ENCODE assay signal across 27 cellular contexts in genomic region chr10:30248728-30249127, GRCh38.
"Had no signal": no experiment of that assay in that cellular context is flagged by ENCODE, and none has a peak within 500 bp of the region (broad histone marks: within the 10 kb centered on the region; RNA-seq: fewer than 3 reads in every experiment).

No MANE protein-coding gene starts in this region.

- ATAC-seq: stimulated activated effector memory CD8-positive, alpha-beta T cell treated with anti-CD3 and anti-CD28 coated beads, Interleukin-12 subunit alpha, Interleukin-12 subunit beta, amount 100 ng/mL, for 72 hours; stimulated activated memory B cell treated with anti-CD40 and anti-IgM and Interleukin-4, amounts not matched to agents 10 μg/mL and 1 μg/mL and 100 μg/mL, for 72 hours; stimulated activated naive B cell treated with anti-CD40 and anti-IgM and Interleukin-4, amounts not matched to agents 10 μg/mL and 1 μg/mL and 100 μg/mL, for 72 hours; stimulated activated naive CD8-positive, alpha-beta T cell treated with anti-CD3 and anti-CD28 coated beads, Interleukin-15, amount 100 ng/mL, for 72 hours; stimulated activated naive CD8-positive, alpha-beta T cell treated with anti-CD3 and anti-CD28 coated beads, Interleukin-15, Interleukin-2, amounts not matched to agents 100 U/mL and 50 U/mL, for 24 hours; upper lobe of right lung had no signal

- H3K4me3 Mint-ChIP-seq: stimulated activated effector memory CD8-positive, alpha-beta T cell treated with anti-CD3 and anti-CD28 coated beads, Interleukin-12 subunit alpha, Interleukin-12 subunit beta, amount 100 ng/mL, for 72 hours; stimulated activated memory B cell treated with anti-CD40 and anti-IgM and Interleukin-4, amounts not matched to agents 10 μg/mL and 1 μg/mL and 100 μg/mL, for 72 hours; stimulated activated naive B cell treated with anti-CD40 and anti-IgM and Interleukin-4, amounts not matched to agents 10 μg/mL and 1 μg/mL and 100 μg/mL, for 72 hours; stimulated activated naive CD8-positive, alpha-beta T cell treated with anti-CD3 and anti-CD28 coated beads, Interleukin-15, amount 100 ng/mL, for 72 hours; stimulated activated naive CD8-positive, alpha-beta T cell treated with anti-CD3 and anti-CD28 coated beads, Interleukin-15, Interleukin-2, amounts not matched to agents 100 ng/mL and 50 ng/mL, for 24 hours; type B pancreatic cell had no signal

- H3K9me3 ChIP-seq: suprapubic skin, testis, thoracic aorta, thyroid gland, transverse colon, upper lobe of left lung, upper lobe of right lung, uterus, vagina had no signal

- H3K36me3 Mint-ChIP-seq: stimulated activated effector memory CD8-positive, alpha-beta T cell treated with anti-CD3 and anti-CD28 coated beads, Interleukin-12 subunit alpha, Interleukin-12 subunit beta, amount 100 ng/mL, for 72 hours; type B pancreatic cell had no signal

- H3K27me3 Mint-ChIP-seq: stimulated activated memory B cell treated with anti-CD40 and anti-IgM and Interleukin-4, amounts not matched to agents 10 μg/mL and 1 μg/mL and 100 μg/mL, for 72 hours; stimulated activated naive B cell treated with anti-CD40 and anti-IgM and Interleukin-4, amounts not matched to agents 10 μg/mL and 1 μg/mL and 100 μg/mL, for 72 hours; stimulated activated naive CD8-positive, alpha-beta T cell treated with anti-CD3 and anti-CD28 coated beads, Interleukin-15, amount 100 ng/mL, for 72 hours; stimulated activated naive CD8-positive, alpha-beta T cell treated with anti-CD3 and anti-CD28 coated beads, Interleukin-15, Interleukin-2, amounts not matched to agents 100 ng/mL and 50 ng/mL, for 24 hours; type B pancreatic cell had no signal

- H3K27ac ChIP-seq: stomach, suprapubic skin, testis, thoracic aorta, thyroid gland, tibial artery, tibial nerve, transverse colon, upper lobe of left lung, upper lobe of right lung, uterus, vagina had no signal

- H3K9me3 Mint-ChIP-seq: type B pancreatic cell had no signal

- DNase-seq: stimulated activated CD4-positive, alpha-beta T cell treated with anti-CD3 and anti-CD28 coated beads, Interleukin-2, amount 100 ng/mL, for 48 hours; stimulated activated CD4-positive, alpha-beta T cell treated with anti-CD3 and anti-CD28 coated beads, Interleukin-4, amount 100 ng/mL, for 1 hour; stimulated activated CD4-positive, alpha-beta T cell treated with anti-CD3 and anti-CD28 coated beads, Interleukin-4, amount 100 ng/mL, for 24 hours; stimulated activated CD4-positive, alpha-beta T cell treated with anti-CD3 and anti-CD28 coated beads, Interleukin-4, amount 100 ng/mL, for 4 hours; stimulated activated CD8-positive, alpha-beta memory T cell treated with anti-CD3 and anti-CD28 coated beads, Interleukin-4, amount 100 ng/mL, for 48 hours; stimulated activated naive B cell treated with anti-CD40 and anti-IgM and Interleukin-4, amounts not matched to agents 10 μg/mL and 1 μg/mL and 100 μg/mL, for 72 hours; stimulated activated naive CD4-positive, alpha-beta T cell; stimulated activated naive CD4-positive, alpha-beta T cell treated with Interleukin-2 at 50 U/mL for 16 hours; stimulated activated naive CD8-positive, alpha-beta T cell treated with anti-CD3 and anti-CD28 coated beads, Interleukin-15, amount 100 ng/mL, for 72 hours; stimulated activated naive CD8-positive, alpha-beta T cell treated with anti-CD3 and anti-CD28 coated beads, Interleukin-15, Interleukin-2, amounts not matched to agents 100 U/mL and 50 U/mL, for 24 hours; stomach; testis; thyroid gland; tibial artery; transverse colon; trophoblast cell; upper lobe of left lung; upper lobe of right lung; uterus had no signal

- H3K4me3 ChIP-seq: stomach, suprapubic skin, testis, thoracic aorta, thyroid gland, tibial artery, tibial nerve, transverse colon, upper lobe of left lung, upper lobe of right lung, uterus, vagina had no signal

- H3K36me3 ChIP-seq: stomach, suprapubic skin, thoracic aorta, thyroid gland, tibial artery, tibial nerve, transverse colon, upper lobe of left lung, upper lobe of right lung, uterus, vagina had no signal

- H3K4me1 ChIP-seq: stomach, suprapubic skin, testis, thyroid gland, tibial artery, tibial nerve, transverse colon, upper lobe of right lung, uterus, vagina had no signal

- H3K27me3 ChIP-seq: stomach, suprapubic skin, testis, thyroid gland, tibial artery, tibial nerve, transverse colon, upper lobe of left lung, upper lobe of right lung, uterus, vagina had no signal

- H3K27ac Mint-ChIP-seq: stimulated activated effector memory CD8-positive, alpha-beta T cell treated with anti-CD3 and anti-CD28 coated beads, Interleukin-12 subunit alpha, Interleukin-12 subunit beta, amount 100 ng/mL, for 72 hours; stimulated activated naive CD8-positive, alpha-beta T cell treated with anti-CD3 and anti-CD28 coated beads, Interleukin-15, amount 100 ng/mL, for 72 hours; stimulated activated naive CD8-positive, alpha-beta T cell treated with anti-CD3 and anti-CD28 coated beads, Interleukin-15, Interleukin-2, amounts not matched to agents 100 ng/mL and 50 ng/mL, for 24 hours; type B pancreatic cell had no signal
